ENCODE assay signal across 9 cellular contexts in genomic region chr6:44388876-44389275, GRCh38. TPM values are rescaled to one million over a fixed set of nuclear protein-coding genes. Genes with fewer than 3 reads are reported as not detected.
DNase-seq lines count a peak whose midpoint lies in the region; ATAC-seq, FAIRE-seq and TF ChIP-seq lines count a peak whose summit lies in the region.
"Had no signal": no experiment of that assay in that cellular context is flagged by ENCODE, and none has a peak within 500 bp of the region (broad histone marks: within the 10 kb centered on the region; RNA-seq: fewer than 3 reads in every experiment).

No MANE protein-coding gene starts in this region.

- H3K4me1 ChIP-seq in OCI-LY7 (ENCODE audit: insufficient read depth, low read length, poor library complexity, severe bottlenecking) = peaks cover 24% of the 10 kb centered on the region

- no peaks in the 10 kb centered on the region for H3K9me3 Mint-ChIP-seq in progenitor cell of endocrine pancreas (ENCODE audit: low read depth)

- no peaks in the 10 kb centered on the region for H3K9me3 ChIP-seq in OCI-LY7 (ENCODE audit: low read length)

- H2AFZ ChIP-seq in OCI-LY7 (ENCODE audit: low read length) = no peak overlapping the region

- intact Hi-C loops in OCI-LY7 (cut with micrococcal nuclease; ENCODE audit: unreplicated experiment) = loop anchor here (5.0 kb wide), 1 partner anchor 122 kb away; the partner anchor contains the start of gene NFKBIE

- no peaks in the 10 kb centered on the region; the same call in 1 of the 2 replicates for H3K27me3 ChIP-seq in GM06990 (replicated peaks; ENCODE audit: control insufficient read depth, insufficient read depth, low read length)

- no peaks in the 10 kb centered on the region for H3K27me3 Mint-ChIP-seq in progenitor cell of endocrine pancreas

- CTCF ChIA-PET in OCI-LY7 (lab: Charles Lee; ENCODE audit: unreplicated experiment) = interaction anchor here (0.5 kb wide), 1 partner anchor 1938 kb away, joined by 5 read pairs; no protein-coding TSS in a partner anchor
- CTCF ChIA-PET in GM10248 (lab: Yijun Ruan, JAX) = interaction anchor here (0.9 to 1.3 kb wide), 2 partner anchors 9 to 75 kb away, joined by 3 to 4 read pairs; no protein-coding TSS in a partner anchor

- H3K79me2 ChIP-seq in OCI-LY7 (ENCODE audit: insufficient read depth, low read depth, low read length) = peaks cover 37% of the 10 kb centered on the region

- no peak for FAIRE-seq in urothelium cell line (lab: Jason Lieb, UNC)

- POLR2A ChIA-PET in OCI-LY7 (lab: Charles Lee) = interaction anchor here (0.7 to 1.2 kb wide), 2 partner anchors 9 to 50 kb away, joined by 3 to 4 read pairs; no protein-coding TSS in a partner anchor
- POLR2A ChIA-PET in GM10248 (lab: Yijun Ruan, JAX) = no interaction called here

- peaks cover 25% of the 10 kb centered on the region for H3K4me1 Mint-ChIP-seq in progenitor cell of endocrine pancreas (ENCODE audit: low read depth)

- peaks cover 7% of the 10 kb centered on the region for H3K36me3 Mint-ChIP-seq in progenitor cell of endocrine pancreas (ENCODE audit: insufficient read depth)

- DNase-seq in GM06990 (ENCODE audit: extremely low read depth, insufficient read length) = no peak
- peak; percentile 9 for DNase-seq in OCI-LY7 (ENCODE audit: low spot score)
- DNase-seq in epithelial cell of esophagus (ENCODE audit: low read depth) = peak; percentile 14
- DNase-seq in progenitor cell of endocrine pancreas (ENCODE audit: low spot score, unreplicated experiment) = no peak
- DNase-seq in urothelium cell line (ENCODE audit: low spot score) = no peak
- DNase-seq in NCI-H1417 (lab: John Stamatoyannopoulos, UW) = no peak
- DNase-seq in GM10248 (ENCODE audit: extremely low spot score) = no peak
- DNase-seq: T1000 had no signal

- no peak for ATAC-seq in GM18502 (IDR thresholded peaks at IDR 0.05; ENCODE audit: poor library complexity, unreplicated experiment)

- peak overlapping the region; percentile 99 for H3K4me3 Mint-ChIP-seq in progenitor cell of endocrine pancreas (ENCODE audit: low read depth)

- TF ChIP-seq CTCF in GM06990 (IDR thresholded peaks at IDR 0.05; ENCODE audit: insufficient read depth, low read length, poor library complexity, severe bottlenecking) (no peak), OCI-LY7 (conservative IDR thresholded peaks at IDR 0.05; ENCODE audit: low read length) (no peak), epithelial cell of esophagus (IDR thresholded peaks at IDR 0.05; ENCODE audit: insufficient read depth, low read depth, low read length, missing control alignments) (no peak), progenitor cell of endocrine pancreas (IDR thresholded peaks at IDR 0.05; ENCODE audit: unreplicated experiment) (no peak), GM10248 (IDR thresholded peaks at IDR 0.05; ENCODE audit: control extremely low read depth, extremely low read depth, low read depth, missing control alignments) (no peak)

- peaks cover 23% of the 10 kb centered on the region for H4K20me1 ChIP-seq in OCI-LY7 (ENCODE audit: insufficient read depth, low read length)

- no peak overlapping the region for H3K27ac ChIP-seq in OCI-LY7 (ENCODE audit: low read depth, low read length, poor library complexity, severe bottlenecking)

- H3K4me2 ChIP-seq in OCI-LY7 (ENCODE audit: low read length) = peak overlapping the region; percentile 90

- H3K36me3 ChIP-seq in GM06990 (ENCODE audit: control insufficient read depth, insufficient read depth, low read length) = peaks cover 8% of the 10 kb centered on the region
- H3K36me3 ChIP-seq in OCI-LY7 (ENCODE audit: insufficient read depth, low read length) = peaks cover 39% of the 10 kb centered on the region

- TSS peak; percentile 83 for BruUV-seq in OCI-LY7 (replicated peaks; lab: Mats Ljungman, UMichigan)

- no peaks in the 10 kb centered on the region for H3K9me2 ChIP-seq in OCI-LY7 (ENCODE audit: insufficient read depth, low read length)

- H3K27ac Mint-ChIP-seq in progenitor cell of endocrine pancreas = peak overlapping the region; percentile 60

- H3K4me3 ChIP-seq in GM06990 (replicated peaks; ENCODE audit: low read depth, low read length) = peak overlapping the region; percentile 85
- peak overlapping the region; percentile 92 for H3K4me3 ChIP-seq in OCI-LY7 (ENCODE audit: low read depth, low read length, poor library complexity, severe bottlenecking)
- H3K4me3 ChIP-seq in epithelial cell of esophagus (ENCODE audit: low read length) = peak overlapping the region; percentile 88

RNA-seq across cellular contexts. Expression of gene CDC5L, which starts 1.4 kb away (rescaled TPM):
- total RNA-seq in OCI-LY7 (2014; rRNA removed; shearing (Covaris generic)) = 21.5 and 22.5 TPM in 2 replicates
- 23.4 and 24.0 TPM in 2 replicates for total RNA-seq in OCI-LY7 (2022)
- total RNA-seq in progenitor cell of endocrine pancreas = 30.4 and 30.5 TPM in 2 replicates

RNA-seq across cellular contexts. Expression of gene SPATS1, which starts 46.4 kb away (rescaled TPM):
- not detected in 2 replicates for total RNA-seq in OCI-LY7 (2014; rRNA removed; shearing (Covaris generic))
- total RNA-seq in OCI-LY7 (2022) (not detected in 2 replicates), progenitor cell of endocrine pancreas (not detected in 2 replicates)

Comparison
In these comparisons a context has a peak if more than half of its experiments do, and no peak if none do; other contexts are left out.
1. DNase-seq: peak in OCI-LY7 (single experiment) and epithelial cell of esophagus (single experiment); none in GM06990 (single experiment), progenitor cell of endocrine pancreas (single experiment), urothelium cell line (single experiment), NCI-H1417 (0 of 3) and GM10248 (single experiment).
2. Peak in every context shown above with its lines, with median percentiles within 50 percentile points of each other: H3K4me3 ChIP-seq.